Comparison of ENCODE assay signal across 16 cellular contexts in the genomic region with DNA sequence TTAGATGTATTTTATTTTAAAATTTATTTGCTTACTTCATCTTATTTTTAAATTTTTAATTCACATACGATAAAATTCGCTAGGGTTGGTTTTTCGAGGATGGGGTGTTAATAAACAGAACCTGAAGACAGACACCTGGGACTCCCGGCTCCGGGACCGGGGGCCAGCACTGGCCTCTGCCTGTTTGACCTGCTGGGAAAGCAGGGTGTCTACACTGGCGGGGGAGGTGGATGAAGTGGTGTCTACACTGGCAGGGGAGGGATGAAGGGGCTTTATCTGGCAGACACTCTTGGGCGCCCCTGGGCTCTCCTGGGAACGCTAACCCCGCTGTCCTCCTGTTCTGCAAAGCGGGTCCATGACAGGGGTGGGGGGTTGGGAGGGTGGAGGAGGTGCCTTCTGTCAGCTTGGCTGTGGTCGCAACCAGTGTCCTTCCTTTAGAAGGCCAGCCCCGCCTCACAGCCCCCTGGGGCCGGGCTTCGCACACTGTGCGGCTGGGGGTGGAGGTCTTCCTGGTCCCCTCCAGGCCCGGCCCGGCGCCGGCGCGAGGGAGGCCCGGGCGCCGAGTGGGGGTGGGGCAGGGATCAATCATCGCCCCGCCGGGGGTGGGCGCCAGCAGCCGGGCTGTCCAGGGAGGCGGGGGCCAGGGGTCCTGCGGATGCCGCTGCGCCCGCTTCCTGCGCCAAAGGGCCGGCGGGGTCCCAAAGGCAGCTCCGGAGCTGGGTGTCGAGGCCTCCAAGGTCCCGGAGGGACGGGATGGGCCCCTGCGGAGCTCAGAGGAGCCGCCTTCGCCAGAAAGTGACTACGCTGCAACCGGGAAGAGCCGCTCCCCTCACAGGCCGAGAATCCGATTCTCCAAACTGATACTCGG. TPM values are rescaled to one million over a fixed set of nuclear protein-coding genes. Genes with fewer than 3 reads are reported as not detected.
DNase-seq lines count a peak whose midpoint lies in the region; ATAC-seq, FAIRE-seq and TF ChIP-seq lines count a peak whose summit lies in the region.
"Had no signal": no experiment of that assay in that cellular context is flagged by ENCODE, and none has a peak within 500 bp of the region (broad histone marks: within the 10 kb centered on the region; RNA-seq: fewer than 3 reads in every experiment).

No MANE protein-coding gene starts in this region.

- no peaks in the 10 kb centered on the region for H3K36me3 ChIP-seq in cardiac muscle cell
- H3K36me3 ChIP-seq in endothelial cell of umbilical vein (ENCODE audit: control insufficient read depth in 2 of 2, extremely low read depth in 1 of 2, insufficient read depth in 2 of 2, low read length in 2 of 2): no peaks in the 10 kb centered on the region
- no peaks in the 10 kb centered on the region for H3K36me3 ChIP-seq in brain microvascular endothelial cell (replicated peaks)
- H3K36me3 ChIP-seq: transverse colon had no signal

- H2AFZ ChIP-seq in endothelial cell of umbilical vein (ENCODE audit: low read depth, low read length): no peak overlapping the region

- no peaks in the 10 kb centered on the region for H3K36me3 Mint-ChIP-seq in mesothelial cell of epicardium
- H3K36me3 Mint-ChIP-seq in type B pancreatic cell: no peaks in the 10 kb centered on the region

- POLR2A ChIA-PET in endothelial cell of umbilical vein (lab: Charles Lee): no interaction called here

- no peaks in the 10 kb centered on the region for H3K79me2 ChIP-seq in endothelial cell of umbilical vein (ENCODE audit: control insufficient read depth, insufficient read depth, low read length)

- dilution Hi-C loops in endothelial cell of umbilical vein (cut with MboI; ENCODE audit: extremely low pct_ligation_motif_present, low sequenced_read_pairs): no loop called here

- H3K27ac Mint-ChIP-seq in mesothelial cell of epicardium (peak overlapping the region; percentile 73), type B pancreatic cell (peak overlapping the region; percentile 56)

- H3K4me1 Mint-ChIP-seq in mesothelial cell of epicardium: peaks cover 45% of the 10 kb centered on the region
- peaks cover 24% of the 10 kb centered on the region for H3K4me1 Mint-ChIP-seq in type B pancreatic cell (ENCODE audit: unreplicated experiment)

- in situ Hi-C loops in brain microvascular endothelial cell (cut with HindIII; ENCODE audit: low pct_ligation_motif_present, low sequenced_read_pairs): no loop called here

- intact Hi-C loops in cardiac septum (cut with DNase I) (no loop called here), endothelial cell of umbilical vein (cut with micrococcal nuclease) (no loop called here)

- no TSS peak for BruUV-seq in endothelial cell of umbilical vein (replicated peaks; lab: Mats Ljungman, UMichigan)

- CTCF ChIA-PET in endothelial cell of umbilical vein (lab: Charles Lee): no interaction called here

- H3K4me2 ChIP-seq in endothelial cell of umbilical vein (ENCODE audit: insufficient read depth, low read length): no peak overlapping the region

- no peak overlapping the region for H3K9ac ChIP-seq in endothelial cell of umbilical vein (replicated peaks; ENCODE audit: extremely low read depth, insufficient read depth, low read length)

- H3K27me3 Mint-ChIP-seq in mesothelial cell of epicardium (ENCODE audit: low read depth) (peaks cover 38% of the 10 kb centered on the region), type B pancreatic cell (peaks cover 40% of the 10 kb centered on the region)

- H3K27ac ChIP-seq in cardiac muscle cell: peak overlapping the region; percentile 85
- H3K27ac ChIP-seq in endothelial cell of umbilical vein (ENCODE audit: insufficient read depth, low read depth, low read length): no peak overlapping the region
- no peak overlapping the region for H3K27ac ChIP-seq in brain microvascular endothelial cell
- H3K27ac ChIP-seq: transverse colon had no signal

- H3K27me3 ChIP-seq in cardiac muscle cell (no peaks in the 10 kb centered on the region), endothelial cell of umbilical vein (ENCODE audit: control insufficient read depth in 2 of 2, insufficient read depth in 2 of 2, low read length in 2 of 2) (peaks cover 35 to 46% of the 10 kb centered on the region in 2 experiments), brain microvascular endothelial cell (replicated peaks) (peaks cover 84% of the 10 kb centered on the region)

- no peak for TF ChIP-seq POLR2A in endothelial cell of umbilical vein (IDR thresholded peaks at IDR 0.05; ENCODE audit: low read depth, low read length)

- DNase-seq in cardiac muscle cell (ENCODE audit: low read depth in 1 of 2, low spot score in 1 of 2): peak in 1 of 2 donors; percentile 93
- DNase-seq in cardiac septum (ENCODE audit: low spot score): no peak
- DNase-seq in endothelial cell of umbilical vein (ENCODE audit: low read depth, low spot score): no peak
- no peak for DNase-seq in mesothelial cell of epicardium (ENCODE audit: low spot score in 2 of 2, unreplicated experiment in 2 of 2)
- DNase-seq in type B pancreatic cell (ENCODE audit: extremely low spot score, unreplicated experiment): no peak
- no peak for DNase-seq in midbrain (lab: John Stamatoyannopoulos, UW)
- no peak for DNase-seq in brain microvascular endothelial cell
- DNase-seq: DND-41, Kasumi-1, NCI-H774, transverse colon had no signal

- FAIRE-seq in endothelial cell of umbilical vein (lab: Jason Lieb, UNC): no peak
- FAIRE-seq: endometrium had no signal

- H3K9me3 Mint-ChIP-seq in mesothelial cell of epicardium (no peaks in the 10 kb centered on the region), type B pancreatic cell (no peaks in the 10 kb centered on the region)

- no peak for ATAC-seq in HG03095 (IDR thresholded peaks at IDR 0.05; ENCODE audit: unreplicated experiment)

- H3K9me1 ChIP-seq in endothelial cell of umbilical vein (replicated peaks; ENCODE audit: control insufficient read depth, extremely low read depth, insufficient read depth, low read length): no peaks in the 10 kb centered on the region

- H3K9me3 ChIP-seq in cardiac muscle cell (ENCODE audit: low read depth) (no peaks in the 10 kb centered on the region), endothelial cell of umbilical vein (replicated peaks; ENCODE audit: control insufficient read depth, insufficient read depth, low read length) (no peaks in the 10 kb centered on the region)
- H3K9me3 ChIP-seq: transverse colon had no signal

- H3K4me3 ChIP-seq in cardiac muscle cell: peak overlapping the region; percentile 63
- no peak overlapping the region for H3K4me3 ChIP-seq in endothelial cell of umbilical vein (replicated peaks in 1 of 3; ENCODE audit: insufficient read depth in 1 of 3, low read depth in 1 of 3, low read length in 3 of 3)
- no peak overlapping the region for H3K4me3 ChIP-seq in brain microvascular endothelial cell (ENCODE audit: low read depth, low read length)
- H3K4me3 ChIP-seq: transverse colon had no signal

- H3K4me1 ChIP-seq in cardiac muscle cell (ENCODE audit: low read depth) (peaks cover 26% of the 10 kb centered on the region), endothelial cell of umbilical vein (ENCODE audit: control insufficient read depth, extremely low read depth, insufficient read depth, low read length) (no peaks in the 10 kb centered on the region)

- TF ChIP-seq CTCF in cardiac muscle cell (IDR thresholded peaks at IDR 0.05; ENCODE audit: low read depth, low read length): no peak
- TF ChIP-seq CTCF in endothelial cell of umbilical vein (IDR thresholded peaks at IDR 0.05; ENCODE audit: extremely low read depth in 1 of 2, insufficient read depth in 1 of 2, low read depth in 1 of 2, low read length in 2 of 2): no peak
- no peak for TF ChIP-seq CTCF in mesothelial cell of epicardium (IDR thresholded peaks at IDR 0.05; ENCODE audit: unreplicated experiment)
- TF ChIP-seq CTCF in type B pancreatic cell (conservative IDR thresholded peaks at IDR 0.05): no peak
- TF ChIP-seq CTCF in brain microvascular endothelial cell (IDR thresholded peaks at IDR 0.05; ENCODE audit: low read depth, low read length, missing control alignments): no peak

- peak overlapping the region; percentile 72 for H3K4me3 Mint-ChIP-seq in mesothelial cell of epicardium
- peak overlapping the region; percentile 82 for H3K4me3 Mint-ChIP-seq in type B pancreatic cell

- H4K20me1 ChIP-seq in endothelial cell of umbilical vein (replicated peaks; ENCODE audit: control insufficient read depth, extremely low read depth, insufficient read depth, low read length): no peaks in the 10 kb centered on the region

TF ChIP-seq in endothelial cell of umbilical vein, 7 proteins besides CTCF, POLR2A, EP300 and RAD21:
- peak; percentile 11 for TF ChIP-seq EZH2 (IDR thresholded peaks at IDR 0.05; ENCODE audit: borderline replicate concordance, low read depth, low read length, severe bottlenecking)
- no peak for TF ChIP-seq GATA2 (IDR thresholded peaks at IDR 0.05; ENCODE audit: insufficient read depth, insufficient read length, low read depth, low read length)
- no peak for TF ChIP-seq MYC (IDR thresholded peaks at IDR 0.05; ENCODE audit: low read depth, low read length)
TF ChIP-seq in endothelial cell of umbilical vein: peak in this region for 1.

RNA-seq across cellular contexts. Expression of a gene that starts 1.8 kb away (rescaled TPM):
- total RNA-seq in cardiac muscle cell (79.0 and 103 TPM in 2 replicates), cardiac septum (1.0 TPM), endothelial cell of umbilical vein (not detected in 2 replicates), mesothelial cell of epicardium (26.0 to 30.0 TPM (median 27.5 TPM) in 3 replicates), type B pancreatic cell (ENCODE audit: low replicate concordance) (10.8 and 12.8 TPM in 2 replicates)
- polyA plus RNA-seq in cardiac muscle cell (66.8 and 96.5 TPM in 2 replicates), endothelial cell of umbilical vein (not detected in 2 replicates)
- not detected in 2 replicates for polyA plus RNA-seq in endothelial cell of umbilical vein (2011; cell fraction: cytosol; rRNA removed)
- not detected in 2 replicates for polyA plus RNA-seq in endothelial cell of umbilical vein (2011; cell fraction: nucleus; rRNA removed)
- not detected in 2 replicates for polyA plus RNA-seq in endothelial cell of umbilical vein (2012)
- polyA minus RNA-seq in endothelial cell of umbilical vein: not detected in 2 replicates
- polyA minus RNA-seq in endothelial cell of umbilical vein (2011; cell fraction: cytosol; rRNA and poly(A)+ RNA removed): not detected
- polyA minus RNA-seq in endothelial cell of umbilical vein (2011; cell fraction: nucleus; rRNA and poly(A)+ RNA removed): not detected in 2 replicates
- total RNA-seq: fibroblast of villous mesenchyme, osteocyte, transverse colon had no signal

RNA-seq across cellular contexts. Expression of a gene that starts 46.6 kb away (rescaled TPM):
- total RNA-seq in cardiac muscle cell (not detected in 2 replicates), cardiac septum (not detected), endothelial cell of umbilical vein (not detected in 2 replicates), mesothelial cell of epicardium (12.3 to 13.5 TPM (median 12.6 TPM) in 3 replicates), type B pancreatic cell (ENCODE audit: low replicate concordance) (7.3 and 17.9 TPM in 2 replicates)
- polyA plus RNA-seq in cardiac muscle cell (not detected in 2 replicates), endothelial cell of umbilical vein (not detected in 2 replicates)
- polyA plus RNA-seq in endothelial cell of umbilical vein (2011; cell fraction: cytosol; rRNA removed): not detected in 2 replicates
- not detected in 2 replicates for polyA plus RNA-seq in endothelial cell of umbilical vein (2011; cell fraction: nucleus; rRNA removed)
- polyA plus RNA-seq in endothelial cell of umbilical vein (2012): not detected in 2 replicates
- polyA minus RNA-seq in endothelial cell of umbilical vein: not detected in 2 replicates
- not detected for polyA minus RNA-seq in endothelial cell of umbilical vein (2011; cell fraction: cytosol; rRNA and poly(A)+ RNA removed)
- polyA minus RNA-seq in endothelial cell of umbilical vein (2011; cell fraction: nucleus; rRNA and poly(A)+ RNA removed): not detected in 2 replicates
- total RNA-seq: A172, fibroblast of villous mesenchyme, osteocyte had no signal
